14 cellular contexts compared by ENCODE assay signal in the genomic region with DNA sequence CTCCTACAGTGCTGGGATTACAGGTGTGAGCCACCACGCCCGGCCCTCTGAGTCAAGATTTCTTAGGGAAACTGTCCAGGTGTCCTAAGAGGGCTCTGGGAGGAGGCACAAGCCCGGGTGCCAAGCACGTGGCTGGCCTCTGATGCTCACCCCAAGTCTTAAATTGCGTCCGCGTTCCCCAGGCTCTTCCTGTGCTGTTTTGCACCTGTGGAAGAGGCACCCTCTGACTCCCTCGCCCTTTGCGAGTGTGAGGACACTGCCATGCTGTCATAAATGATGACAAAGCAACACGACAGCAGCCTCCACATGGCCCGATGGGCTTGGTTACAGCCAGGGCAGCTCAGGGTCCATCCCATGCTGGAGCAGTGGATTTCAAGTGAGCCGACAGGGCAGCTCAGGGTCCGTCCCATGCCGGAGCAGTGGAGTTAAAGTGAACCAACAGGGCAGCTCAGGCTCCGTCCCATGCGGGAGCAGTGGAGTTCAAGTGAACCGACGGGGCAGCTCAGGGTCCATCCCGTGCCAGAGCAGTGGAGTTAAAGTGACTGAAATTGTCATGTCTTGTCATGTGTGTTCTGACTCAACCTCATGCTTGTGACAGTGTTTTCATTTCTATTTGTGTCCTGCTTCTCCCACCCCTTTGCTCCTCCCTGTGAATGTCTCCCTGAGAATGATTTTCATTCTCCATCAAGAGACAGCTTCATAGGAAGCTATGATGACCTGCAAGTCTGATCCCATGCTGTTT.
"Had no signal": no experiment of that assay in that cellular context is flagged by ENCODE, and none has a peak within 500 bp of the region (broad histone marks: within the 10 kb centered on the region; RNA-seq: fewer than 3 reads in every experiment).

No MANE protein-coding gene starts in this region.

- H3K27ac ChIP-seq: dorsolateral prefrontal cortex, left lung, ovary, skin epidermis, tibial nerve had no signal

- H3K4me3 ChIP-seq: dorsolateral prefrontal cortex, left lung, ovary, skin epidermis, tibial nerve had no signal

- H3K4me1 ChIP-seq: left lung, tibial nerve had no signal

- H3K36me3 ChIP-seq: ovary had no signal

- H3K4me3 Mint-ChIP-seq: activated CD4-positive, alpha-beta T cell treated with anti-CD3 and anti-CD28 coated beads, Interleukin-2, amount 10 ng/mL, durations not matched to agents 24 days and 14 days; activated naive CD4-positive, alpha-beta T cell treated with anti-CD3 and anti-CD28 coated beads for 36 hours; activated T-helper 17 cell treated with anti-CD3 and anti-CD28 coated beads, Interleukin-2, amount 50 U/mL, for 72 hours; nephron progenitor cell; T-helper 1 cell treated with Interleukin-12 subunit alpha and Interleukin-12 subunit beta and Interleukin-4 antibody, amounts not matched to agents 30 μg/mL and 1 μg/mL, for 36 hours; WTC11 had no signal

- DNase-seq: activated CD4-positive, alpha-beta T cell treated with anti-CD3 and anti-CD28 coated beads, Interleukin-2, amount 10 ng/mL, durations not matched to agents 24 days and 14 days; activated naive CD4-positive, alpha-beta T cell treated with anti-CD3 and anti-CD28 coated beads for 36 hours; dorsolateral prefrontal cortex; islet precursor cell; nephron progenitor cell; ovary; retina had no signal

- H3K9me3 Mint-ChIP-seq: activated CD4-positive, alpha-beta T cell treated with anti-CD3 and anti-CD28 coated beads, Interleukin-2, amount 10 ng/mL, durations not matched to agents 24 days and 14 days; activated naive CD4-positive, alpha-beta T cell treated with anti-CD3 and anti-CD28 coated beads for 36 hours; activated T-helper 17 cell treated with anti-CD3 and anti-CD28 coated beads, Interleukin-2, amount 50 U/mL, for 72 hours; T-helper 1 cell treated with Interleukin-12 subunit alpha and Interleukin-12 subunit beta and Interleukin-4 antibody, amounts not matched to agents 30 μg/mL and 1 μg/mL, for 36 hours; WTC11 had no signal

- H3K4me1 Mint-ChIP-seq: activated CD4-positive, alpha-beta T cell treated with anti-CD3 and anti-CD28 coated beads, Interleukin-2, amount 10 ng/mL, durations not matched to agents 24 days and 14 days; WTC11 had no signal

- H3K9me3 ChIP-seq: left lung, ovary, tibial nerve had no signal

- H3K27me3 ChIP-seq: dorsolateral prefrontal cortex, left lung, ovary, tibial nerve had no signal

- H3K27ac Mint-ChIP-seq: activated CD4-positive, alpha-beta T cell treated with anti-CD3 and anti-CD28 coated beads, Interleukin-2, amount 10 ng/mL, durations not matched to agents 24 days and 14 days; activated naive CD4-positive, alpha-beta T cell treated with anti-CD3 and anti-CD28 coated beads for 36 hours; activated T-helper 17 cell treated with anti-CD3 and anti-CD28 coated beads, Interleukin-2, amount 50 U/mL, for 72 hours; nephron progenitor cell; T-helper 1 cell treated with Interleukin-12 subunit alpha and Interleukin-12 subunit beta and Interleukin-4 antibody, amounts not matched to agents 30 μg/mL and 1 μg/mL, for 36 hours; WTC11 had no signal

- ATAC-seq: activated T-helper 17 cell treated with anti-CD3 and anti-CD28 coated beads, Interleukin-2, amount 50 U/mL, for 72 hours; esophagus mucosa; left lung; WTC11 had no signal

- H3K27me3 Mint-ChIP-seq: activated CD4-positive, alpha-beta T cell treated with anti-CD3 and anti-CD28 coated beads, Interleukin-2, amount 10 ng/mL, durations not matched to agents 24 days and 14 days; activated T-helper 17 cell treated with anti-CD3 and anti-CD28 coated beads, Interleukin-2, amount 50 U/mL, for 72 hours had no signal
